In the genomic region with DNA sequence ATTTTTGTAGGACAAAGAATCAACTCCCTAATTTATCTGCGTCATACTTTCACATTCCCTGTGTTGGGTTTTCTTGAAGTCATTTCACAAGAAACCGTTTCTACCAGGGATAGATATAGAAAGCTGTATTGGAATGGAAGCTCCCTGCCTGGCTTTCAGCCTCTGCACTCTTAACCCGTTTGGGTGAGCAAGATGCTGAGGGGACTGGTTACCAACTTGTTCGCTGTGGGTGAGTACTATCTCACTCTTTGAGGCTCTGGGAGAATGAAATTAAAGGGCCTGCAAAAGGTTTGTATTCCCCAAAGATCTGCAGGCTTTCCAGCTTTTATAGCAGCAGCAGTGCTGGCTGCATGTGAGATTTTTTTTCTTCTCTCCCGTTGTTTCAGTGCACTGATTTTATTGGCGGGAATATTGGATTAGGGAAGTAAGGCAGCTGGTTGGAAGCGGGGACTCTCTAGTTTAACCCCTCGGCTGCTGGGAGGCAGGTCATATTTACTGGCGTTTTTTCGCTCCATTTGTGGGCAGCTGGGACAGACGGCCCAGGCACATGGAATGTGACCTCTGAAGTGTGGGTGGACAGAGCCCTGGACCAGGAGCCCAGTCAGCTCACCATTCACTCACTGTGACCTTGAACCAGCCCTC, we compare ENCODE assay signal across 12 cellular contexts. TPM values are rescaled to one million over a fixed set of nuclear protein-coding genes. Genes with fewer than 3 reads are reported as not detected.
DNase-seq lines count a peak whose midpoint lies in the region; ATAC-seq, FAIRE-seq and TF ChIP-seq lines count a peak whose summit lies in the region.
"Had no signal": no experiment of that assay in that cellular context is flagged by ENCODE, and none has a peak within 500 bp of the region (broad histone marks: within the 10 kb centered on the region; RNA-seq: fewer than 3 reads in every experiment).

No MANE protein-coding gene starts in this region.

- peaks cover 23% of the 10 kb centered on the region for H3K27me3 Mint-ChIP-seq in MCF 10A (ENCODE audit: insufficient read depth, unreplicated experiment)

- H3K9me3 ChIP-seq in breast epithelium (no peaks in the 10 kb centered on the region), WERI-Rb-1 (ENCODE audit: severe bottlenecking) (no peaks in the 10 kb centered on the region), tibial artery (no peaks in the 10 kb centered on the region)

- no peaks in the 10 kb centered on the region for H3K9me3 Mint-ChIP-seq in MCF 10A (ENCODE audit: unreplicated experiment)

- peak overlapping the region; percentile 16 to 39 (median 25) for H3K4me3 ChIP-seq in breast epithelium
- H3K4me3 ChIP-seq in WERI-Rb-1 (ENCODE audit: low read depth, low read length) = no peak overlapping the region
- H3K4me3 ChIP-seq in tibial artery = peak overlapping the region; percentile 29 to 32

- FAIRE-seq in urothelium cell line (lab: Jason Lieb, UNC) = no peak

- no peak overlapping the region for H3K4me3 Mint-ChIP-seq in MCF 10A (ENCODE audit: unreplicated experiment)

- H3K27me3 ChIP-seq in breast epithelium (no peaks in the 10 kb centered on the region), WERI-Rb-1 (ENCODE audit: insufficient read depth, low read depth, severe bottlenecking) (no peaks in the 10 kb centered on the region), tibial artery (no peaks in the 10 kb centered on the region)

- TF ChIP-seq POLR2A in breast epithelium (IDR thresholded peaks at IDR 0.05) = no peak

- H3K27ac ChIP-seq in breast epithelium (no peak overlapping the region), WERI-Rb-1 (peak overlapping the region; percentile 71), tibial artery (no peak overlapping the region)

- ATAC-seq in HG03025 (IDR thresholded peaks at IDR 0.05; ENCODE audit: low FRiP score, unreplicated experiment) = no peak
- ATAC-seq in stimulated activated naive CD8-positive, alpha-beta T cell treated with anti-CD3 and anti-CD28 coated beads, Interleukin-15, Interleukin-2, amounts not matched to agents 100 U/mL and 50 U/mL, for 24 hours = no peak
- ATAC-seq: HCT116 had no signal

- H3K4me1 ChIP-seq in breast epithelium = no peaks in the 10 kb centered on the region
- H3K4me1 ChIP-seq in tibial artery = peaks cover 0 to 8% (median 4%) of the 10 kb centered on the region in 4 donors

- POLR2A ChIA-PET in MCF 10A (lab: Yijun Ruan, JAX) = interaction anchor here (0.5 kb wide), 1 partner anchor 461 kb away, joined by 3 read pairs; no protein-coding TSS in a partner anchor

- H3K36me3 Mint-ChIP-seq in MCF 10A (ENCODE audit: insufficient read depth, unreplicated experiment) = no peaks in the 10 kb centered on the region

- no peaks in the 10 kb centered on the region for H3K4me1 Mint-ChIP-seq in MCF 10A (ENCODE audit: insufficient read depth, unreplicated experiment)

- no TSS peak for BruUV-seq in MCF 10A (replicated peaks; lab: Mats Ljungman, UMichigan)

- CTCF ChIA-PET in MCF 10A (lab: Yijun Ruan, JAX) = interaction anchor here (0.6 to 0.7 kb wide), 2 partner anchors 9 to 24 kb away, joined by 3 read pairs; no protein-coding TSS in a partner anchor

- DNase-seq in breast epithelium (ENCODE audit: low spot score in 2 of 2) = no peak
- DNase-seq in MCF 10A (ENCODE audit: unreplicated experiment) = no peak
- peak; percentile 52 for DNase-seq in WERI-Rb-1
- peak; percentile 13 for DNase-seq in inferior parietal cortex (ENCODE audit: extremely low spot score)
- no peak for DNase-seq in tibial artery
- DNase-seq in stimulated activated naive CD8-positive, alpha-beta T cell treated with anti-CD3 and anti-CD28 coated beads, Interleukin-15, Interleukin-2, amounts not matched to agents 100 U/mL and 50 U/mL, for 24 hours = no peak
- no peak for DNase-seq in urothelium cell line (ENCODE audit: low spot score)
- DNase-seq: cortex of kidney; MV-4-11; stimulated activated naive CD4-positive, alpha-beta T cell treated with Interleukin-2 at 50 U/mL for 16 hours had no signal

- no peak for TF ChIP-seq CTCF in breast epithelium (IDR thresholded peaks at IDR 0.05)
- no peak for TF ChIP-seq CTCF in MCF 10A (IDR thresholded peaks at IDR 0.05; ENCODE audit: unreplicated experiment)
- no peak for TF ChIP-seq CTCF in WERI-Rb-1 (IDR thresholded peaks at IDR 0.05; ENCODE audit: low read depth, low read length)
- no peak for TF ChIP-seq CTCF in tibial artery (IDR thresholded peaks at IDR 0.05)

- intact Hi-C loops in breast epithelium (cut with DNase I; ENCODE audit: low total_unique reads) = no loop called here
- intact Hi-C loops in MCF 10A (cut with micrococcal nuclease) = no loop called here
- intact Hi-C loops in tibial artery (cut with DNase I; ENCODE audit: low total_unique reads) = no loop called here

- no peaks in the 10 kb centered on the region for H3K36me3 ChIP-seq in breast epithelium
- H3K36me3 ChIP-seq in WERI-Rb-1 = peaks cover 51% of the 10 kb centered on the region
- H3K36me3 ChIP-seq in tibial artery = no peaks in the 10 kb centered on the region

- no peak overlapping the region for H3K27ac Mint-ChIP-seq in MCF 10A (ENCODE audit: low read depth, unreplicated experiment)

RNA-seq across cellular contexts. Expression of gene C17orf75, which starts 30.9 kb away (rescaled TPM):
- 10 to 100 TPM; 11.5 to 16.5 (median 14.7) TPM for total RNA-seq in breast epithelium
- total RNA-seq in MCF 10A (2022) = 11.5 and 18.1 TPM in 2 replicates

RNA-seq across cellular contexts. Expression of gene ZNF207, which starts 38.9 kb away (rescaled TPM):
- total RNA-seq in breast epithelium (100 to 1,000 TPM; 145 to 238 (median 172) TPM), MCF 10A (2022) (167 and 179 TPM in 2 replicates)

RNA-seq across cellular contexts. Expression of gene RHBDL3, which starts 45.4 kb away (rescaled TPM):
- total RNA-seq in breast epithelium (1 to 10 TPM in 1 of 3 donors, under 1 TPM in 2; 0.16 to 2.0 (median 0.73) TPM), MCF 10A (2022) (not detected in 2 replicates)

Comparison
In these comparisons a context has a peak if more than half of its experiments do, and no peak if none do; other contexts are left out.
1. DNase-seq: peak in WERI-Rb-1 (single experiment) and inferior parietal cortex (single experiment); none in breast epithelium (0 of 2), MCF 10A (single experiment), tibial artery (0 of 2), stimulated activated naive CD8-positive, alpha-beta T cell treated with anti-CD3 and anti-CD28 coated beads, Interleukin-15, Interleukin-2, amounts not matched to agents 100 U/mL and 50 U/mL, for 24 hours (single experiment) and urothelium cell line (single experiment).